ENCODE assay signal across 24 cellular contexts in genomic region chr13:49927755-49928154, GRCh38. TPM values are rescaled to one million over a fixed set of nuclear protein-coding genes. Genes with fewer than 3 reads are reported as not detected.
A peak's percentile ranks its signal among the peaks of the same experiment; 100 is the strongest.
DNase-seq lines count a peak whose midpoint lies in the region; ATAC-seq lines count a peak whose summit lies in the region.
"Had no signal": no experiment of that assay in that cellular context is flagged by ENCODE, and none has a peak within 500 bp of the region (broad histone marks: within the 10 kb centered on the region; RNA-seq: fewer than 3 reads in every experiment).

No MANE protein-coding gene starts in this region.

- CTCF ChIA-PET in activated CD4-positive, alpha-beta T cell treated with anti-CD3 and anti-CD28 coated beads, Interleukin-2, amount 10 ng/mL, durations not matched to agents 7 days and 5 days (lab: Charles Lee): interaction anchor here (0.6 to 0.7 kb wide), 2 partner anchors 34 to 134 kb away, joined by 3 read pairs; no protein-coding TSS in a partner anchor

- peak overlapping the region; percentile 74 for H3K9ac ChIP-seq in BLaER1

- DNase-seq in LHCN-M2 (ENCODE audit: low read depth) (peak; percentile 71), dedifferentiated amniotic fluid mesenchymal stem cell (ENCODE audit: extremely low spot score) (peak; percentile 29), non-pigmented ciliary epithelial cell (ENCODE audit: low read depth) (peak; percentile 82), caudate nucleus (lab: John Stamatoyannopoulos, UW) (no peak)
- DNase-seq in activated CD4-positive, alpha-beta T cell treated with anti-CD3 and anti-CD28 coated beads, Interleukin-2, amount 10 ng/mL, durations not matched to agents 7 days and 5 days: no peak
- no peak for DNase-seq in stimulated activated CD4-positive, alpha-beta T cell treated with anti-CD3 and anti-CD28 coated beads, Interleukin-2, amount 100 ng/mL, for 24 hours
- DNase-seq: activated CD4-positive, alpha-beta memory T cell treated with anti-CD3 and anti-CD28 coated beads for 36 hours; activated naive CD4-positive, alpha-beta T cell treated with Interleukin-2 at 50 U/mL for 16 hours; body of pancreas; dorsolateral prefrontal cortex; heart left ventricle; KBM-7; lower lobe of right lung; naive B cell; NCI-H1105; NCI-H526 treated with DMSO at 0.1 percent for 48 hours; Right ventricle myocardium superior; stimulated activated CD4-positive, alpha-beta T cell treated with anti-CD3 and anti-CD28 coated beads, Interleukin-2, amount 100 ng/mL, for 48 hours; upper lobe of right lung had no signal

- no peak overlapping the region for H3K27ac Mint-ChIP-seq in activated CD4-positive, alpha-beta T cell treated with anti-CD3 and anti-CD28 coated beads, Interleukin-2, amount 10 ng/mL, durations not matched to agents 7 days and 5 days
- H3K27ac Mint-ChIP-seq: activated CD4-positive, alpha-beta memory T cell treated with anti-CD3 and anti-CD28 coated beads for 36 hours; B cell; T-helper 1 cell treated with Interleukin-12 subunit alpha and Interleukin-12 subunit beta and Interleukin-4 antibody, amounts not matched to agents 30 μg/mL and 1 μg/mL, for 36 hours had no signal

- H3K4me1 ChIP-seq in BLaER1: peaks cover 45% of the 10 kb centered on the region
- H3K4me1 ChIP-seq: body of pancreas, upper lobe of right lung had no signal

- H3K4me3 Mint-ChIP-seq in activated CD4-positive, alpha-beta T cell treated with anti-CD3 and anti-CD28 coated beads, Interleukin-2, amount 10 ng/mL, durations not matched to agents 7 days and 5 days: no peak overlapping the region
- H3K4me3 Mint-ChIP-seq: activated CD4-positive, alpha-beta memory T cell treated with anti-CD3 and anti-CD28 coated beads for 36 hours; B cell; naive B cell; T-helper 1 cell treated with Interleukin-12 subunit alpha and Interleukin-12 subunit beta and Interleukin-4 antibody, amounts not matched to agents 30 μg/mL and 1 μg/mL, for 36 hours had no signal

- H3K9me3 Mint-ChIP-seq in activated CD4-positive, alpha-beta T cell treated with anti-CD3 and anti-CD28 coated beads, Interleukin-2, amount 10 ng/mL, durations not matched to agents 7 days and 5 days: no peaks in the 10 kb centered on the region
- H3K9me3 Mint-ChIP-seq: activated CD4-positive, alpha-beta memory T cell treated with anti-CD3 and anti-CD28 coated beads for 36 hours; naive B cell; T-helper 1 cell treated with Interleukin-12 subunit alpha and Interleukin-12 subunit beta and Interleukin-4 antibody, amounts not matched to agents 30 μg/mL and 1 μg/mL, for 36 hours had no signal

- ATAC-seq in HG03039 (IDR thresholded peaks at IDR 0.05; ENCODE audit: unreplicated experiment): no peak
- ATAC-seq: body of pancreas, heart left ventricle, lower lobe of right lung, upper lobe of right lung had no signal

- H3K9me3 ChIP-seq in BLaER1: peaks cover 6% of the 10 kb centered on the region; the same call in 1 of the 2 replicates
- H3K9me3 ChIP-seq: body of pancreas, heart left ventricle, lower lobe of right lung, upper lobe of right lung had no signal

- peaks cover 5% of the 10 kb centered on the region for H3K4me1 Mint-ChIP-seq in activated CD4-positive, alpha-beta T cell treated with anti-CD3 and anti-CD28 coated beads, Interleukin-2, amount 10 ng/mL, durations not matched to agents 7 days and 5 days

- POLR2A ChIA-PET in activated CD4-positive, alpha-beta T cell treated with anti-CD3 and anti-CD28 coated beads, Interleukin-2, amount 10 ng/mL, durations not matched to agents 7 days and 5 days (lab: Charles Lee): no interaction called here

- peaks cover 5% of the 10 kb centered on the region for H3K36me3 Mint-ChIP-seq in activated CD4-positive, alpha-beta T cell treated with anti-CD3 and anti-CD28 coated beads, Interleukin-2, amount 10 ng/mL, durations not matched to agents 7 days and 5 days (ENCODE audit: low read depth)
- H3K36me3 Mint-ChIP-seq: activated CD4-positive, alpha-beta memory T cell treated with anti-CD3 and anti-CD28 coated beads for 36 hours had no signal

- peak overlapping the region; percentile 86 for H3K4me2 ChIP-seq in BLaER1

- H3K4me3 ChIP-seq in BLaER1: peak overlapping the region; percentile 43; the same call in 1 of the 2 replicates
- H3K4me3 ChIP-seq: body of pancreas, dorsolateral prefrontal cortex, heart left ventricle, lower lobe of right lung, upper lobe of right lung had no signal

- no peaks in the 10 kb centered on the region for H4K20me1 ChIP-seq in BLaER1

- H3K27ac ChIP-seq in BLaER1: peak overlapping the region; percentile 87
- H3K27ac ChIP-seq in caudate nucleus (ENCODE audit: low read depth, low read length): no peak overlapping the region
- H3K27ac ChIP-seq: body of pancreas, dorsolateral prefrontal cortex, epithelial cell of prostate, heart left ventricle, lower lobe of right lung, upper lobe of right lung had no signal

- H3K36me3 ChIP-seq in BLaER1: peaks cover 50% of the 10 kb centered on the region

- H3K27me3 ChIP-seq in BLaER1: no peaks in the 10 kb centered on the region
- H3K27me3 ChIP-seq: body of pancreas, dorsolateral prefrontal cortex, heart left ventricle, upper lobe of right lung had no signal

- no peaks in the 10 kb centered on the region for H3K27me3 Mint-ChIP-seq in activated CD4-positive, alpha-beta T cell treated with anti-CD3 and anti-CD28 coated beads, Interleukin-2, amount 10 ng/mL, durations not matched to agents 7 days and 5 days
- H3K27me3 Mint-ChIP-seq: activated CD4-positive, alpha-beta memory T cell treated with anti-CD3 and anti-CD28 coated beads for 36 hours; B cell; naive B cell had no signal

RNA-seq across cellular contexts. Expression of gene SPRYD7, which starts 8.4 kb away (rescaled TPM):
- total RNA-seq in LHCN-M2 (2014; rRNA removed): 14.3 and 16.9 TPM in 2 replicates
- 15.5 TPM for polyA plus RNA-seq in LHCN-M2 (2012)
- 1 to 10 TPM; 2.6 to 2.7 TPM for total RNA-seq in activated CD4-positive, alpha-beta T cell treated with anti-CD3 and anti-CD28 coated beads, Interleukin-2, amount 10 ng/mL, durations not matched to agents 7 days and 5 days

Comparison
In these comparisons a context has a peak if more than half of its experiments do, and no peak if none do; other contexts are left out.
1. DNase-seq: peak in LHCN-M2 (single experiment), dedifferentiated amniotic fluid mesenchymal stem cell (single experiment) and non-pigmented ciliary epithelial cell (single experiment); none in activated CD4-positive, alpha-beta T cell treated with anti-CD3 and anti-CD28 coated beads, Interleukin-2, amount 10 ng/mL, durations not matched to agents 7 days and 5 days (single experiment), stimulated activated CD4-positive, alpha-beta T cell treated with anti-CD3 and anti-CD28 coated beads, Interleukin-2, amount 100 ng/mL, for 24 hours (0 of 2) and caudate nucleus (0 of 61).